ENCODE assay signal across 10 cellular contexts in genomic region chr17:29150191-29150590, GRCh38. TPM values are rescaled to one million over a fixed set of nuclear protein-coding genes. Genes with fewer than 3 reads are reported as not detected.
DNase-seq lines count a peak whose midpoint lies in the region; ATAC-seq and TF ChIP-seq lines count a peak whose summit lies in the region.
"Had no signal": no experiment of that assay in that cellular context is flagged by ENCODE, and none has a peak within 500 bp of the region (broad histone marks: within the 10 kb centered on the region; RNA-seq: fewer than 3 reads in every experiment).

No MANE protein-coding gene starts in this region.

- H3K4me1 Mint-ChIP-seq in brain (peaks cover 68% of the 10 kb centered on the region), memory B cell (peaks cover 28% of the 10 kb centered on the region)

- no peak for TF ChIP-seq CTCF in left ventricle myocardium inferior (IDR thresholded peaks at IDR 0.05; ENCODE audit: borderline replicate concordance)
- TF ChIP-seq CTCF in brain (conservative IDR thresholded peaks at IDR 0.05), result no peak
- no peak for TF ChIP-seq CTCF in upper lobe of right lung (IDR thresholded peaks at IDR 0.05)
- no peak for TF ChIP-seq CTCF in brain microvascular endothelial cell (IDR thresholded peaks at IDR 0.05; ENCODE audit: low read depth, low read length, missing control alignments)

- H3K27me3 Mint-ChIP-seq in brain, result no peaks in the 10 kb centered on the region
- no peaks in the 10 kb centered on the region for H3K27me3 Mint-ChIP-seq in memory B cell

- H3K27ac Mint-ChIP-seq in brain (peak overlapping the region in 4 of 5 experiments; percentile 47 to 90 (median 84)), memory B cell (peak overlapping the region; percentile 92)

- ATAC-seq in memory B cell (ENCODE audit: low read depth) (no peak), upper lobe of right lung (no peak)

- in situ Hi-C loops in brain microvascular endothelial cell (cut with HindIII; ENCODE audit: low pct_ligation_motif_present, low sequenced_read_pairs), result no loop called here

- H3K27me3 ChIP-seq in left ventricle myocardium inferior (ENCODE audit: low read depth) (no peaks in the 10 kb centered on the region), upper lobe of right lung (no peaks in the 10 kb centered on the region), brain microvascular endothelial cell (replicated peaks) (no peaks in the 10 kb centered on the region)

- H3K9me3 ChIP-seq in left ventricle myocardium inferior (replicated peaks) (no peaks in the 10 kb centered on the region), upper lobe of right lung (no peaks in the 10 kb centered on the region)

- no peaks in the 10 kb centered on the region for H3K36me3 Mint-ChIP-seq in brain
- no peaks in the 10 kb centered on the region for H3K36me3 Mint-ChIP-seq in memory B cell

- intact Hi-C loops in left ventricle myocardium inferior (cut with micrococcal nuclease), result no loop called here
- intact Hi-C loops in cardiac septum (cut with DNase I), result no loop called here
- intact Hi-C loops in upper lobe of right lung (cut with DNase I), result no loop called here

- H3K9me3 Mint-ChIP-seq in brain (no peaks in the 10 kb centered on the region), memory B cell (no peaks in the 10 kb centered on the region)

- H3K27ac ChIP-seq in left ventricle myocardium inferior (replicated peaks) (peak overlapping the region; percentile 81), upper lobe of right lung (peak overlapping the region; percentile 88), brain microvascular endothelial cell (no peak overlapping the region)

- H3K4me3 ChIP-seq in left ventricle myocardium inferior, result no peak overlapping the region
- no peak overlapping the region for H3K4me3 ChIP-seq in upper lobe of right lung
- no peak overlapping the region for H3K4me3 ChIP-seq in brain microvascular endothelial cell (ENCODE audit: low read depth, low read length)

- H3K4me3 Mint-ChIP-seq in brain (peak overlapping the region in 1 of 5 experiments; percentile 82), memory B cell (no peak overlapping the region)

- H3K36me3 ChIP-seq in left ventricle myocardium inferior (no peaks in the 10 kb centered on the region), upper lobe of right lung (no peaks in the 10 kb centered on the region), brain microvascular endothelial cell (replicated peaks) (no peaks in the 10 kb centered on the region)

- DNase-seq in left ventricle myocardium inferior (no peak), cardiac septum (ENCODE audit: low spot score) (no peak), memory B cell (ENCODE audit: low spot score in 2 of 2) (no peak), upper lobe of right lung (no peak), superior temporal gyrus (ENCODE audit: extremely low spot score) (no peak), brain microvascular endothelial cell (no peak), NCI-H2081 treated with DMSO at 0.1 percent for 48 hours (lab: John Stamatoyannopoulos, UW) (no peak)
- DNase-seq: activated CD8-positive, alpha-beta memory T cell treated with anti-CD3 and anti-CD28 coated beads, Interleukin-2, amount 50 U/mL, for 4 hours; stimulated activated CD4-positive, alpha-beta T cell treated with anti-CD3 and anti-CD28 coated beads, Interleukin-4, amount 100 ng/mL, for 4 hours had no signal

- H3K4me1 ChIP-seq in left ventricle myocardium inferior (peaks cover 64% of the 10 kb centered on the region), upper lobe of right lung (peaks cover 45% of the 10 kb centered on the region)

RNA-seq across cellular contexts. Expression of gene MYO18A, which starts 30.0 kb away (rescaled TPM):
- 397 TPM for total RNA-seq in left ventricle myocardium inferior
- 317 TPM for total RNA-seq in cardiac septum
- 55.9 TPM for polyA plus RNA-seq in brain (ENCODE audit: insufficient read depth, low read depth, low replicate concordance)
- 51.0 TPM for total RNA-seq in upper lobe of right lung
